Comparison of ENCODE assay signal across 10 cellular contexts in genomic region chr3:188683032-188683491, GRCh38.
A peak's percentile ranks its signal among the peaks of the same experiment; 100 is the strongest.
DNase-seq lines count a peak whose midpoint lies in the region; ATAC-seq and TF ChIP-seq lines count a peak whose summit lies in the region.
"Had no signal": no experiment of that assay in that cellular context is flagged by ENCODE, and none has a peak within 500 bp of the region (broad histone marks: within the 10 kb centered on the region; RNA-seq: fewer than 3 reads in every experiment).

No MANE protein-coding gene starts in this region.

- H3K27me3 ChIP-seq in kidney epithelial cell (ENCODE audit: control insufficient read depth, insufficient read depth, low read length): no peaks in the 10 kb centered on the region
- no peaks in the 10 kb centered on the region for H3K27me3 ChIP-seq in stomach
- H3K27me3 ChIP-seq in CD4-positive, alpha-beta T cell (ENCODE audit: control insufficient read depth, insufficient read depth, low read length): no peaks in the 10 kb centered on the region

- CTCF ChIA-PET in CD4-positive, alpha-beta T cell (lab: Charles Lee): no interaction called here

- intact Hi-C loops in stomach (cut with DNase I; ENCODE audit: low total_unique reads): no loop called here
- intact Hi-C loops in CD4-positive, alpha-beta T cell (cut with DNase I, micrococcal nuclease): no loop called here

- H3K9me3 ChIP-seq in stomach: no peaks in the 10 kb centered on the region
- H3K9me3 ChIP-seq in CD4-positive, alpha-beta T cell (ENCODE audit: control insufficient read depth, low read length): no peaks in the 10 kb centered on the region

- H3K27ac ChIP-seq in stomach: peak overlapping the region in 4 of 5 donors; percentile 11 to 67 (median 60)
- H3K27ac ChIP-seq in CD4-positive, alpha-beta T cell (ENCODE audit: low read depth, low read length): no peak overlapping the region

- H3K9me3 Mint-ChIP-seq in activated T-cell treated with anti-CD3 and anti-CD28 coated beads, Interleukin-2, amount 50 U/mL, for 72 hours: peaks cover 0 to 2% of the 10 kb centered on the region in 2 donors
- no peaks in the 10 kb centered on the region for H3K9me3 Mint-ChIP-seq in CD4-positive, alpha-beta T cell

- peaks cover 2 to 3% of the 10 kb centered on the region in 2 donors for H3K36me3 Mint-ChIP-seq in activated T-cell treated with anti-CD3 and anti-CD28 coated beads, Interleukin-2, amount 50 U/mL, for 72 hours (ENCODE audit: insufficient read depth in 2 of 2)
- H3K36me3 Mint-ChIP-seq in CD4-positive, alpha-beta T cell (ENCODE audit: low read depth): no peaks in the 10 kb centered on the region

- H3K4me1 Mint-ChIP-seq in activated T-cell treated with anti-CD3 and anti-CD28 coated beads, Interleukin-2, amount 50 U/mL, for 72 hours (ENCODE audit: low read depth): peaks cover 46% of the 10 kb centered on the region
- no peaks in the 10 kb centered on the region for H3K4me1 Mint-ChIP-seq in CD4-positive, alpha-beta T cell (ENCODE audit: low read depth)

- WGBS in stomach, 5 donors: 53 to 77% (median 73%) methylated on average over 3 of the region's 3 CpGs

- peak; percentile 99 for ATAC-seq in activated T-cell treated with anti-CD3 and anti-CD28 coated beads, Interleukin-2, amount 50 U/mL, for 72 hours (replicated peaks in 1 of 2)
- ATAC-seq in GM21723 (IDR thresholded peaks at IDR 0.05; ENCODE audit: unreplicated experiment) (no peak), GM19328 (IDR thresholded peaks at IDR 0.05; ENCODE audit: unreplicated experiment) (no peak)
- ATAC-seq in CD4-positive, alpha-beta T cell (ENCODE audit: poor library complexity): no peak

- no peak for TF ChIP-seq POLR2A in stomach (IDR thresholded peaks at IDR 0.05)

- peaks cover 9 to 73% (median 35%) of the 10 kb centered on the region in 4 donors for H3K4me1 ChIP-seq in stomach

- H3K27me3 Mint-ChIP-seq in activated T-cell treated with anti-CD3 and anti-CD28 coated beads, Interleukin-2, amount 50 U/mL, for 72 hours (ENCODE audit: low read depth): no peaks in the 10 kb centered on the region
- H3K27me3 Mint-ChIP-seq in CD4-positive, alpha-beta T cell: no peaks in the 10 kb centered on the region

- peak overlapping the region in 1 of 2 donors; percentile 63 for H3K4me3 Mint-ChIP-seq in activated T-cell treated with anti-CD3 and anti-CD28 coated beads, Interleukin-2, amount 50 U/mL, for 72 hours
- H3K4me3 Mint-ChIP-seq in CD4-positive, alpha-beta T cell: no peak overlapping the region

- no peaks in the 10 kb centered on the region for H3K36me3 ChIP-seq in kidney epithelial cell (ENCODE audit: control insufficient read depth, insufficient read depth, low read length)
- no peaks in the 10 kb centered on the region for H3K36me3 ChIP-seq in stomach

- DNase-seq in activated T-cell treated with anti-CD3 and anti-CD28 coated beads for 48 hours (ENCODE audit: low read depth) (peak; percentile 31), activated T-cell treated with anti-CD3 and anti-CD28 coated beads for 4 hours (no peak), kidney epithelial cell (ENCODE audit: low read depth) (peak; percentile 86), stomach (no peak)
- peak; percentile 45 to 49 for DNase-seq in activated T-cell treated with anti-CD3 and anti-CD28 coated beads, Interleukin-2, amount 50 U/mL, for 72 hours
- DNase-seq in CD4-positive, alpha-beta T cell: no peak
- DNase-seq: DMS79; effector CD4-positive, alpha-beta T cell had no signal

- TF ChIP-seq EP300 in stomach (IDR thresholded peaks at IDR 0.05): no peak

- TF ChIP-seq CTCF in kidney epithelial cell (IDR thresholded peaks at IDR 0.05; ENCODE audit: insufficient read depth, low read length, poor library complexity, severe bottlenecking) (no peak), stomach (IDR thresholded peaks at IDR 0.05) (no peak)
- no peak for TF ChIP-seq CTCF in CD4-positive, alpha-beta T cell (IDR thresholded peaks at IDR 0.05)

- POLR2A ChIA-PET in CD4-positive, alpha-beta T cell (lab: Charles Lee): no interaction called here

- peak overlapping the region; percentile 85 for H3K27ac Mint-ChIP-seq in activated T-cell treated with anti-CD3 and anti-CD28 coated beads, Interleukin-2, amount 50 U/mL, for 72 hours
- no peak overlapping the region for H3K27ac Mint-ChIP-seq in CD4-positive, alpha-beta T cell

- H3K4me3 ChIP-seq in kidney epithelial cell (ENCODE audit: low read depth, low read length): no peak overlapping the region
- no peak overlapping the region for H3K4me3 ChIP-seq in stomach

Comparison
In these comparisons a context has a peak if more than half of its experiments do, and no peak if none do; other contexts are left out.
1. DNase-seq: peak in activated T-cell treated with anti-CD3 and anti-CD28 coated beads for 48 hours (single experiment), activated T-cell treated with anti-CD3 and anti-CD28 coated beads, Interleukin-2, amount 50 U/mL, for 72 hours (2 of 2) and kidney epithelial cell (single experiment); none in activated T-cell treated with anti-CD3 and anti-CD28 coated beads for 4 hours (single experiment), stomach (single experiment) and CD4-positive, alpha-beta T cell (0 of 10).
2. ATAC-seq: peak in activated T-cell treated with anti-CD3 and anti-CD28 coated beads, Interleukin-2, amount 50 U/mL, for 72 hours (2 of 2); none in GM21723 (single experiment), CD4-positive, alpha-beta T cell (single experiment) and GM19328 (single experiment).